ENCODE assay signal across 1 cellular context in the genomic region with DNA sequence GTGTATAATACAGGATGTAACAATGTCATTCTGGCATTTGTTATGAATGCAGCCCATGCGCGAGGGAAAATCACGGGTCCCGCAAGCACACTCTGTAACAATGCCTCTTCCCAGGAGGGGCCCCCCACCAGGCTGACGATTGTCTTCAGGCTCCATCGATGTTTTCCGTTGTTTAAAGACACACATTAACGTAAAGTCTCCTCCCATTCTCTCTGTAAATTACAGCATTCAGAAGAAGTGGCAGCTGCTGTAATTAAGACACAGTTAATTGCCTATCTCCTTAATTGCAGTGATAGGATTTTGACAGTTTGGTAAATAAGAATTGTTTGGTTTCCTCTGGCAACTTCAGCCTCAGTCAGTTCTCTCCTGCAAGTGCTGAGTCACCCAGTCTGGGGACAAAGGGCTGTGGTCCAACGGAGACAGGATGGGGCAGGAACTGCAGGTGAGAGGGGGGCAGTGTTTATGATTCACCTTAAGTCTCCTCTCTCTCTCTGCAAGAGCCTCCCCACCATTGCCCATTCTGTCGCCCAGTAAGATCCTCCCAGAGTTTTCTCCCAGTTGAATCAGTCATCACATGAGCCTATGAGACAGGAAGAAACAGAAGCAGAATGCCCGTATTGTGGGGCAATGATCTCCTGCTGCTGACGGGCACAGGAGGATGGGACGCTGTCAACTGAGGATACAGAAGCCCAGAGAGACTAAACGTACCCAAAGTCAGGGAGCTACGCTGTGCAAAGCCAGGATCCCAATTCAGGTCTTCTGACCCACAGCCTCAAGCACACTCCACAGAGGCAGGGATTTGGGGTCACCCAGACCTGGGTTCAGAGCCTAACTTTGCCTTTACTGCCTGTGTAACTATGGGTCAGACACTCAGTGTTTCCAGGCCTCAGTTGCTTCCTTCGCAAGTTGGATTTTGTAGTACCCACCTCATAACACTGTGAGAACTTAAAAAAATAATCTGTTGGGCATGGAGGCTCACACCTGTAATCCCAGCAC.
TF ChIP-seq lines count a peak whose summit lies in the region.

No MANE protein-coding gene starts in this region.

TF ChIP-seq in K562, 482 proteins besides CTCF, POLR2A, EP300 and RAD21 (continues in another document):
- TF ChIP-seq KLF13 (tag; IDR thresholded peaks at IDR 0.05; ENCODE audit: borderline replicate concordance, low read depth), result no peak
- TF ChIP-seq MEIS2 (IDR thresholded peaks at IDR 0.05; ENCODE audit: partially characterized antibody), result peak; percentile 88
- TF ChIP-seq, protein P1, sequence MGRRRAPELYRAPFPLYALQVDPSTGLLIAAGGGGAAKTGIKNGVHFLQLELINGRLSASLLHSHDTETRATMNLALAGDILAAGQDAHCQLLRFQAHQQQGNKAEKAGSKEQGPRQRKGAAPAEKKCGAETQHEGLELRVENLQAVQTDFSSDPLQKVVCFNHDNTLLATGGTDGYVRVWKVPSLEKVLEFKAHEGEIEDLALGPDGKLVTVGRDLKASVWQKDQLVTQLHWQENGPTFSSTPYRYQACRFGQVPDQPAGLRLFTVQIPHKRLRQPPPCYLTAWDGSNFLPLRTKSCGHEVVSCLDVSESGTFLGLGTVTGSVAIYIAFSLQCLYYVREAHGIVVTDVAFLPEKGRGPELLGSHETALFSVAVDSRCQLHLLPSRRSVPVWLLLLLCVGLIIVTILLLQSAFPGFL (CRISPR knock-in tag; IDR thresholded peaks at IDR 0.05), result no peak
- TF ChIP-seq ZC3H4 (CRISPR knock-in tag; IDR thresholded peaks at IDR 0.05; ENCODE audit: borderline replicate concordance), result no peak
- peak; percentile 85 for TF ChIP-seq BACH1 (tag; IDR thresholded peaks at IDR 0.05)
- TF ChIP-seq, protein P2, sequence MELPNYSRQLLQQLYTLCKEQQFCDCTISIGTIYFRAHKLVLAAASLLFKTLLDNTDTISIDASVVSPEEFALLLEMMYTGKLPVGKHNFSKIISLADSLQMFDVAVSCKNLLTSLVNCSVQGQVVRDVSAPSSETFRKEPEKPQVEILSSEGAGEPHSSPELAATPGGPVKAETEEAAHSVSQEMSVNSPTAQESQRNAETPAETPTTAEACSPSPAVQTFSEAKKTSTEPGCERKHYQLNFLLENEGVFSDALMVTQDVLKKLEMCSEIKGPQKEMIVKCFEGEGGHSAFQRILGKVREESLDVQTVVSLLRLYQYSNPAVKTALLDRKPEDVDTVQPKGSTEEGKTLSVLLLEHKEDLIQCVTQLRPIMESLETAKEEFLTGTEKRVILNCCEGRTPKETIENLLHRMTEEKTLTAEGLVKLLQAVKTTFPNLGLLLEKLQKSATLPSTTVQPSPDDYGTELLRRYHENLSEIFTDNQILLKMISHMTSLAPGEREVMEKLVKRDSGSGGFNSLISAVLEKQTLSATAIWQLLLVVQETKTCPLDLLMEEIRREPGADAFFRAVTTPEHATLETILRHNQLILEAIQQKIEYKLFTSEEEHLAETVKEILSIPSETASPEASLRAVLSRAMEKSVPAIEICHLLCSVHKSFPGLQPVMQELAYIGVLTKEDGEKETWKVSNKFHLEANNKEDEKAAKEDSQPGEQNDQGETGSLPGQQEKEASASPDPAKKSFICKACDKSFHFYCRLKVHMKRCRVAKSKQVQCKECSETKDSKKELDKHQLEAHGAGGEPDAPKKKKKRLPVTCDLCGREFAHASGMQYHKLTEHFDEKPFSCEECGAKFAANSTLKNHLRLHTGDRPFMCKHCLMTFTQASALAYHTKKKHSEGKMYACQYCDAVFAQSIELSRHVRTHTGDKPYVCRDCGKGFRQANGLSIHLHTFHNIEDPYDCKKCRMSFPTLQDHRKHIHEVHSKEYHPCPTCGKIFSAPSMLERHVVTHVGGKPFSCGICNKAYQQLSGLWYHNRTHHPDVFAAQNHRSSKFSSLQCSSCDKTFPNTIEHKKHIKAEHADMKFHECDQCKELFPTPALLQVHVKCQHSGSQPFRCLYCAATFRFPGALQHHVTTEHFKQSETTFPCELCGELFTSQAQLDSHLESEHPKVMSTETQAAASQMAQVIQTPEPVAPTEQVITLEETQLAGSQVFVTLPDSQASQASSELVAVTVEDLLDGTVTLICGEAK (IDR thresholded peaks at IDR 0.05), result no peak
- TF ChIP-seq, protein P2 (CRISPR knock-in tag; IDR thresholded peaks at IDR 0.05), result no peak
- TF ChIP-seq, protein P3, sequence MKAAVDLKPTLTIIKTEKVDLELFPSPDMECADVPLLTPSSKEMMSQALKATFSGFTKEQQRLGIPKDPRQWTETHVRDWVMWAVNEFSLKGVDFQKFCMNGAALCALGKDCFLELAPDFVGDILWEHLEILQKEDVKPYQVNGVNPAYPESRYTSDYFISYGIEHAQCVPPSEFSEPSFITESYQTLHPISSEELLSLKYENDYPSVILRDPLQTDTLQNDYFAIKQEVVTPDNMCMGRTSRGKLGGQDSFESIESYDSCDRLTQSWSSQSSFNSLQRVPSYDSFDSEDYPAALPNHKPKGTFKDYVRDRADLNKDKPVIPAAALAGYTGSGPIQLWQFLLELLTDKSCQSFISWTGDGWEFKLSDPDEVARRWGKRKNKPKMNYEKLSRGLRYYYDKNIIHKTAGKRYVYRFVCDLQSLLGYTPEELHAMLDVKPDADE (conservative IDR thresholded peaks at IDR 0.05; ENCODE audit: control insufficient read depth, low read depth, low read length), result 0 out of 2 replicates have a peak, but pooled peaks have one; percentile 13
- TF ChIP-seq, protein P4, sequence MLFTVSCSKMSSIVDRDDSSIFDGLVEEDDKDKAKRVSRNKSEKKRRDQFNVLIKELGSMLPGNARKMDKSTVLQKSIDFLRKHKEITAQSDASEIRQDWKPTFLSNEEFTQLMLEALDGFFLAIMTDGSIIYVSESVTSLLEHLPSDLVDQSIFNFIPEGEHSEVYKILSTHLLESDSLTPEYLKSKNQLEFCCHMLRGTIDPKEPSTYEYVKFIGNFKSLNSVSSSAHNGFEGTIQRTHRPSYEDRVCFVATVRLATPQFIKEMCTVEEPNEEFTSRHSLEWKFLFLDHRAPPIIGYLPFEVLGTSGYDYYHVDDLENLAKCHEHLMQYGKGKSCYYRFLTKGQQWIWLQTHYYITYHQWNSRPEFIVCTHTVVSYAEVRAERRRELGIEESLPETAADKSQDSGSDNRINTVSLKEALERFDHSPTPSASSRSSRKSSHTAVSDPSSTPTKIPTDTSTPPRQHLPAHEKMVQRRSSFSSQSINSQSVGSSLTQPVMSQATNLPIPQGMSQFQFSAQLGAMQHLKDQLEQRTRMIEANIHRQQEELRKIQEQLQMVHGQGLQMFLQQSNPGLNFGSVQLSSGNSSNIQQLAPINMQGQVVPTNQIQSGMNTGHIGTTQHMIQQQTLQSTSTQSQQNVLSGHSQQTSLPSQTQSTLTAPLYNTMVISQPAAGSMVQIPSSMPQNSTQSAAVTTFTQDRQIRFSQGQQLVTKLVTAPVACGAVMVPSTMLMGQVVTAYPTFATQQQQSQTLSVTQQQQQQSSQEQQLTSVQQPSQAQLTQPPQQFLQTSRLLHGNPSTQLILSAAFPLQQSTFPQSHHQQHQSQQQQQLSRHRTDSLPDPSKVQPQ (CRISPR knock-in tag; IDR thresholded peaks at IDR 0.05; ENCODE audit: borderline replicate concordance), result no peak
- TF ChIP-seq ZBED1 (IDR thresholded peaks at IDR 0.05), result no peak
- no peak for TF ChIP-seq DNMT1 (IDR thresholded peaks at IDR 0.05)
- TF ChIP-seq ZNF584 (CRISPR knock-in tag; IDR thresholded peaks at IDR 0.05; ENCODE audit: low read depth), result 0 out of 2 replicates have a peak, but pooled peaks have one; percentile 53
- TF ChIP-seq CXXC5 (CRISPR knock-in tag; IDR thresholded peaks at IDR 0.05), result peak; percentile 38; the same call in 1 of the 2 replicates
- peak; percentile 71 for TF ChIP-seq SMARCA4 (IDR thresholded peaks at IDR 0.05)
- no peak for TF ChIP-seq DMBX1 (CRISPR knock-in tag; IDR thresholded peaks at IDR 0.05; ENCODE audit: borderline replicate concordance)
- TF ChIP-seq JUN (IDR thresholded peaks at IDR 0.05; ENCODE audit: borderline replicate concordance, low read depth, low read length), result peak; percentile 15; the same call in 1 of the 2 replicates
- TF ChIP-seq JUN (CRISPR knock-in tag; IDR thresholded peaks at IDR 0.05; ENCODE audit: borderline replicate concordance), result no peak
- no peak for TF ChIP-seq CBFA2T2 (conservative IDR thresholded peaks at IDR 0.05)
- TF ChIP-seq HDAC1 (IDR thresholded peaks at IDR 0.05), result 0 out of 4 replicates have a peak, but pooled peaks of 1 of the 2 experiments have one; percentile 11
- no peak for TF ChIP-seq HDAC6 (IDR thresholded peaks at IDR 0.05; ENCODE audit: low read depth, low read length)
- TF ChIP-seq NCOA2 (IDR thresholded peaks at IDR 0.05; ENCODE audit: partially characterized antibody in 2 of 2), result no peak
- no peak for TF ChIP-seq TCF7L2 (IDR thresholded peaks at IDR 0.05; ENCODE audit: low read depth, low read length)
- 0 out of 2 replicates have a peak, but pooled peaks have one; percentile 44 for TF ChIP-seq RNF2 (IDR thresholded peaks at IDR 0.05)
- TF ChIP-seq BHLHE40 (IDR thresholded peaks at IDR 0.05; ENCODE audit: low read length), result 0 out of 2 replicates have a peak, but pooled peaks have one; percentile 22
- no peak for TF ChIP-seq ZNF217 (CRISPR knock-in tag; IDR thresholded peaks at IDR 0.05)
- no peak for TF ChIP-seq YY1 (IDR thresholded peaks at IDR 0.05; ENCODE audit: borderline replicate concordance in 1 of 3, control insufficient read depth in 1 of 3, extremely low read depth in 1 of 3, insufficient read depth in 3 of 3, insufficient read length in 1 of 3, insufficient replicate concordance in 2 of 3, low read depth in 1 of 3, low read length in 2 of 3)
- no peak for TF ChIP-seq ZNF124 (CRISPR knock-in tag; IDR thresholded peaks at IDR 0.05)
- TF ChIP-seq CHD2 (IDR thresholded peaks at IDR 0.05; ENCODE audit: low read depth, low read length), result no peak
- no peak for TF ChIP-seq TRIM28 (IDR thresholded peaks at IDR 0.05)
- TF ChIP-seq, protein P5, sequence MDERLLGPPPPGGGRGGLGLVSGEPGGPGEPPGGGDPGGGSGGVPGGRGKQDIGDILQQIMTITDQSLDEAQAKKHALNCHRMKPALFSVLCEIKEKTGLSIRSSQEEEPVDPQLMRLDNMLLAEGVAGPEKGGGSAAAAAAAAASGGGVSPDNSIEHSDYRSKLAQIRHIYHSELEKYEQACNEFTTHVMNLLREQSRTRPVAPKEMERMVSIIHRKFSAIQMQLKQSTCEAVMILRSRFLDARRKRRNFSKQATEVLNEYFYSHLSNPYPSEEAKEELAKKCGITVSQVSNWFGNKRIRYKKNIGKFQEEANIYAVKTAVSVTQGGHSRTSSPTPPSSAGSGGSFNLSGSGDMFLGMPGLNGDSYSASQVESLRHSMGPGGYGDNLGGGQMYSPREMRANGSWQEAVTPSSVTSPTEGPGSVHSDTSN (CRISPR knock-in tag; IDR thresholded peaks at IDR 0.05; ENCODE audit: low read depth), result no peak
- TF ChIP-seq, protein P5 (tag; conservative IDR thresholded peaks at IDR 0.05; ENCODE audit: low read depth), result peak; percentile 71
- TF ChIP-seq, protein P6, sequence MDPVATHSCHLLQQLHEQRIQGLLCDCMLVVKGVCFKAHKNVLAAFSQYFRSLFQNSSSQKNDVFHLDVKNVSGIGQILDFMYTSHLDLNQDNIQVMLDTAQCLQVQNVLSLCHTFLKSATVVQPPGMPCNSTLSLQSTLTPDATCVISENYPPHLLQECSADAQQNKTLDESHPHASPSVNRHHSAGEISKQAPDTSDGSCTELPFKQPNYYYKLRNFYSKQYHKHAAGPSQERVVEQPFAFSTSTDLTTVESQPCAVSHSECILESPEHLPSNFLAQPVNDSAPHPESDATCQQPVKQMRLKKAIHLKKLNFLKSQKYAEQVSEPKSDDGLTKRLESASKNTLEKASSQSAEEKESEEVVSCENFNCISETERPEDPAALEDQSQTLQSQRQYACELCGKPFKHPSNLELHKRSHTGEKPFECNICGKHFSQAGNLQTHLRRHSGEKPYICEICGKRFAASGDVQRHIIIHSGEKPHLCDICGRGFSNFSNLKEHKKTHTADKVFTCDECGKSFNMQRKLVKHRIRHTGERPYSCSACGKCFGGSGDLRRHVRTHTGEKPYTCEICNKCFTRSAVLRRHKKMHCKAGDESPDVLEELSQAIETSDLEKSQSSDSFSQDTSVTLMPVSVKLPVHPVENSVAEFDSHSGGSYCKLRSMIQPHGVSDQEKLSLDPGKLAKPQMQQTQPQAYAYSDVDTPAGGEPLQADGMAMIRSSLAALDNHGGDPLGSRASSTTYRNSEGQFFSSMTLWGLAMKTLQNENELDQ (CRISPR knock-in tag; IDR thresholded peaks at IDR 0.05; ENCODE audit: borderline replicate concordance), result no peak
- no peak for TF ChIP-seq ESRRA (IDR thresholded peaks at IDR 0.05; ENCODE audit: borderline replicate concordance, low read depth)
- no peak for TF ChIP-seq FOXP1 (CRISPR knock-in tag; IDR thresholded peaks at IDR 0.05)
- no peak for TF ChIP-seq SMAD1 (IDR thresholded peaks at IDR 0.05; ENCODE audit: low read depth, low read length, partially characterized antibody)
- TF ChIP-seq JUND (IDR thresholded peaks at IDR 0.05; ENCODE audit: borderline replicate concordance, low read depth, low read length), result peak; percentile 72
- TF ChIP-seq JUND (tag; IDR thresholded peaks at IDR 0.05; ENCODE audit: borderline replicate concordance, low read depth, low read length), result peak; percentile 43; the same call in 1 of the 3 replicates
